8 cellular contexts compared by ENCODE assay signal in genomic region chr1:243254927-243255790, GRCh38. TPM values are rescaled to one million over a fixed set of nuclear protein-coding genes. Genes with fewer than 3 reads are reported as not detected.
DNase-seq lines count a peak whose midpoint lies in the region; TF ChIP-seq lines count a peak whose summit lies in the region.

Gene CEP170 (minus strand): TSS chr1:243255281. CDS start chr1:243225280, 30,001 bp downstream.

- TF ChIP-seq CTCF in LNCaP clone FGC (IDR thresholded peaks at IDR 0.05; ENCODE audit: control insufficient read depth, extremely low read depth, insufficient read depth) (no peak), fibroblast of villous mesenchyme (IDR thresholded peaks at IDR 0.05; ENCODE audit: insufficient read depth, low read depth, low read length) (no peak), neural crest cell (conservative IDR thresholded peaks at IDR 0.05) (no peak)

- H3K27ac Mint-ChIP-seq in neural crest cell (ENCODE audit: unreplicated experiment) = peak within 1 kb of the TSS; percentile 99

- H3K4me1 Mint-ChIP-seq in neural crest cell = peaks cover 38% of the 10 kb centered on the region

- H3K4me1 ChIP-seq in stomach smooth muscle (ENCODE audit: control insufficient read depth, insufficient read depth, low read length) = peaks cover 2% of the 10 kb centered on the region

- peak; percentile 96 for DNase-seq in EH (ENCODE audit: low read depth)
- DNase-seq in GOT3 (lab: John Stamatoyannopoulos, UW) = peak; percentile 88
- DNase-seq in LNCaP clone FGC (ENCODE audit: low read depth) = peak; percentile 67
- peak; percentile 98 to 99 for DNase-seq in SHP77 (lab: John Stamatoyannopoulos, UW)
- peak; percentile 95 for DNase-seq in activated effector memory CD4-positive, alpha-beta T cell treated with anti-CD3 and anti-CD28 coated beads, Interleukin-2, amount 50 U/mL, for 16 hours
- DNase-seq in fibroblast of villous mesenchyme (ENCODE audit: low read depth) = peak; percentile 96
- peak; percentile 97 for DNase-seq in neural crest cell (ENCODE audit: low read depth, low spot score)

- H3K36me3 ChIP-seq in stomach smooth muscle (ENCODE audit: control insufficient read depth in 2 of 2, insufficient read depth in 2 of 2, low read length in 2 of 2) = no peaks in the 10 kb centered on the region

- no peaks in the 10 kb centered on the region for H3K27me3 ChIP-seq in stomach smooth muscle (ENCODE audit: control insufficient read depth in 1 of 2, insufficient read depth in 2 of 2, low read length in 2 of 2)

- H3K36me3 Mint-ChIP-seq in neural crest cell (ENCODE audit: low read depth) = peaks cover 2% of the 10 kb centered on the region

- H3K4me3 ChIP-seq in LNCaP clone FGC (ENCODE audit: low read depth, low read length) (peak within 1 kb of the TSS; percentile 87), fibroblast of villous mesenchyme (ENCODE audit: low read depth, low read length) (peak within 1 kb of the TSS; percentile 85), stomach smooth muscle (ENCODE audit: low read length in 2 of 2) (peak within 1 kb of the TSS; percentile 90 to 91)

- H3K4me3 Mint-ChIP-seq in neural crest cell = peak within 1 kb of the TSS; percentile 99

- no peaks in the 10 kb centered on the region for H3K9me3 Mint-ChIP-seq in neural crest cell

- no peaks in the 10 kb centered on the region for H3K9me3 ChIP-seq in stomach smooth muscle (ENCODE audit: control insufficient read depth in 2 of 2, low read length in 2 of 2)

- H3K27ac ChIP-seq in stomach smooth muscle (ENCODE audit: low read length) = peak within 1 kb of the TSS; percentile 89

- peak within 1 kb of the TSS; percentile 95 for H3K9ac ChIP-seq in stomach smooth muscle (ENCODE audit: low read length in 2 of 2)

- H3K27me3 Mint-ChIP-seq in neural crest cell (ENCODE audit: low read depth) = no peaks in the 10 kb centered on the region

RNA-seq across cellular contexts. Expression of gene CEP170, which starts in this region (rescaled TPM):
- total RNA-seq in fibroblast of villous mesenchyme = 114 and 115 TPM in 2 replicates
- total RNA-seq in neural crest cell = 120 and 129 TPM in 2 replicates

Comparison
In these comparisons a context has a peak if more than half of its experiments do, and no peak if none do; other contexts are left out.
1. Peak in every context shown above with its lines: DNase-seq, H3K4me3 ChIP-seq and H3K27ac ChIP-seq.